Comparison of ENCODE assay signal across 16 cellular contexts in genomic region chrX:31165241-31166035, GRCh38.
DNase-seq lines count a peak whose midpoint lies in the region; ATAC-seq and TF ChIP-seq lines count a peak whose summit lies in the region.
"Had no signal": no experiment of that assay in that cellular context is flagged by ENCODE, and none has a peak within 500 bp of the region (broad histone marks: within the 10 kb centered on the region; RNA-seq: fewer than 3 reads in every experiment).

No MANE protein-coding gene starts in this region.

- H3K27me3 ChIP-seq in SK-N-SH (ENCODE audit: insufficient read depth) = no peaks in the 10 kb centered on the region
- no peaks in the 10 kb centered on the region for H3K27me3 ChIP-seq in fibroblast of lung (ENCODE audit: control insufficient read depth, insufficient read depth, low read length)

- H3K9me3 ChIP-seq in SK-N-SH = no peaks in the 10 kb centered on the region
- H3K9me3 ChIP-seq in fibroblast of lung (ENCODE audit: control insufficient read depth, insufficient read depth, low read depth, low read length) = no peaks in the 10 kb centered on the region

- H3K9ac ChIP-seq in SK-N-SH = no peak overlapping the region
- no peak overlapping the region for H3K9ac ChIP-seq in fibroblast of lung (ENCODE audit: insufficient read depth, low read length)
- H3K9ac ChIP-seq: KMS-11 had no signal

- peak overlapping the region in 1 of 2 experiments; percentile 57; a peak in 2 of 4 replicates for H3K27ac ChIP-seq in SK-N-SH (ENCODE audit: low read depth in 2 of 2, low read length in 1 of 2)
- H3K27ac ChIP-seq in fibroblast of lung (ENCODE audit: insufficient read depth, low read length) = no peak overlapping the region
- H3K27ac ChIP-seq: KMS-11 had no signal

- POLR2A ChIA-PET in SK-N-SH (lab: Yijun Ruan, JAX) = no interaction called here

- no peak for TF ChIP-seq RAD21 in SK-N-SH (IDR thresholded peaks at IDR 0.05; ENCODE audit: low read length)

- TF ChIP-seq EP300 in SK-N-SH (IDR thresholded peaks at IDR 0.05; ENCODE audit: borderline replicate concordance in 1 of 2, low read depth in 1 of 2, low read length in 1 of 2) = peak in 1 of 2 experiments; percentile 56; a peak in 2 of 4 replicates

- H3K79me2 ChIP-seq in SK-N-SH (ENCODE audit: insufficient read depth) (no peaks in the 10 kb centered on the region), fibroblast of lung (ENCODE audit: control insufficient read depth, insufficient read depth, low read length) (no peaks in the 10 kb centered on the region)

- H3K4me1 ChIP-seq in SK-N-SH (ENCODE audit: control insufficient read depth in 1 of 2, insufficient read depth in 2 of 2, low read depth in 1 of 2, low read length in 1 of 2) (no peaks in the 10 kb centered on the region), fibroblast of lung (ENCODE audit: control insufficient read depth, extremely low read depth, insufficient read depth, low read length) (no peaks in the 10 kb centered on the region)

- no peaks in the 10 kb centered on the region for H4K20me1 ChIP-seq in SK-N-SH (ENCODE audit: insufficient read depth)
- no peaks in the 10 kb centered on the region for H4K20me1 ChIP-seq in fibroblast of lung (ENCODE audit: control insufficient read depth, extremely low read depth, insufficient read depth, low read length)

- H3K36me3 ChIP-seq in SK-N-SH (replicated peaks in 1 of 2; ENCODE audit: control insufficient read depth in 1 of 2, insufficient read depth in 2 of 2, low read length in 1 of 2) (no peaks in the 10 kb centered on the region), fibroblast of lung (ENCODE audit: control insufficient read depth, insufficient read depth, low read length) (no peaks in the 10 kb centered on the region)

- H3K4me2 ChIP-seq in SK-N-SH (no peak overlapping the region; the same call in 1 of the 2 replicates), fibroblast of lung (ENCODE audit: extremely low read depth, insufficient read depth, low read length) (no peak overlapping the region)
- H3K4me2 ChIP-seq: KMS-11 had no signal

- H3K9me2 ChIP-seq in SK-N-SH = no peaks in the 10 kb centered on the region

- no peaks in the 10 kb centered on the region for H3F3A ChIP-seq in SK-N-SH (replicated peaks; ENCODE audit: insufficient read depth)

- no peak for ATAC-seq in GM21526 (IDR thresholded peaks at IDR 0.05; ENCODE audit: low FRiP score, unreplicated experiment)
- ATAC-seq: Panc1, Right ventricle myocardium inferior had no signal

- TF ChIP-seq CTCF in SK-N-SH (IDR thresholded peaks at IDR 0.05) = no peak
- no peak for TF ChIP-seq CTCF in fibroblast of lung (conservative IDR thresholded peaks at IDR 0.05 in 1 of 2, IDR thresholded peaks at IDR 0.05 in 1 of 2; ENCODE audit: low read depth in 1 of 2, low read length in 2 of 2)

- CTCF ChIA-PET in SK-N-SH (lab: Yijun Ruan, JAX) = no interaction called here

- H2AFZ ChIP-seq in SK-N-SH (ENCODE audit: low read depth) = no peak overlapping the region
- no peak overlapping the region for H2AFZ ChIP-seq in fibroblast of lung (ENCODE audit: low read length)

- no peak for DNase-seq in SK-N-SH
- peak; percentile 2 to 54 for DNase-seq in fibroblast of lung (ENCODE audit: low read depth in 2 of 2)
- DNase-seq in non-pigmented ciliary epithelial cell (ENCODE audit: low read depth) = peak; percentile 27
- no peak for DNase-seq in hippocampal formation (lab: John Stamatoyannopoulos, UW)
- no peak for DNase-seq in head of caudate nucleus
- no peak for DNase-seq in C1 segment of cervical spinal cord (lab: John Stamatoyannopoulos, UW)
- DNase-seq: CD8-positive, alpha-beta memory T cell; DMS 273 treated with DMSO at 0.1 percent for 48 hours; H7; NCI-H1092; NCI-H187 treated with DMSO at 0.1 percent for 48 hours; NCI-H510A treated with DMSO at 0.1 percent for 48 hours had no signal

- intact Hi-C loops in head of caudate nucleus (cut with DNase I) = no loop called here

- 14% methylated on average over 5 of the region's 5 CpGs for WGBS in SK-N-SH (ENCODE audit: low lambda C conversion rate)

- H3K4me3 ChIP-seq in SK-N-SH (ENCODE audit: low read depth in 2 of 2, low read length in 1 of 2) (no peak overlapping the region), fibroblast of lung (replicated peaks in 1 of 4; ENCODE audit: control extremely low read depth in 1 of 4, insufficient read depth in 1 of 4, low read depth in 3 of 4, low read length in 4 of 4) (no peak overlapping the region)

TF ChIP-seq in SK-N-SH, 30 proteins besides CTCF, POLR2A, EP300 and RAD21:
- no peak for TF ChIP-seq NRF1 (IDR thresholded peaks at IDR 0.05; ENCODE audit: low read depth, low read length)
- TF ChIP-seq NFIC (IDR thresholded peaks at IDR 0.05; ENCODE audit: borderline replicate concordance) = peak; percentile 74
- TF ChIP-seq JUND (IDR thresholded peaks at IDR 0.05) = peak; percentile 49
- TF ChIP-seq USF2 (IDR thresholded peaks at IDR 0.05; ENCODE audit: borderline replicate concordance, low read depth, low read length) = no peak
- TF ChIP-seq POLR2AphosphoS5 (IDR thresholded peaks at IDR 0.05; ENCODE audit: low read depth, low read length) = no peak
- no peak for TF ChIP-seq YY1 (IDR thresholded peaks at IDR 0.05; ENCODE audit: low read depth)
- TF ChIP-seq TCF12 (IDR thresholded peaks at IDR 0.05) = peak; percentile 68
- TF ChIP-seq TEAD4 (IDR thresholded peaks at IDR 0.05; ENCODE audit: borderline replicate concordance, insufficient read depth) = peak; percentile 37; the same call in 1 of the 2 replicates
- peak; percentile 59 for TF ChIP-seq FOSL2 (IDR thresholded peaks at IDR 0.05; ENCODE audit: borderline replicate concordance, low read depth)
- peak; percentile 46; the same call in 1 of the 2 replicates for TF ChIP-seq PBX3 (IDR thresholded peaks at IDR 0.05)
- peak; percentile 53; the same call in 1 of the 2 replicates for TF ChIP-seq MEF2A (IDR thresholded peaks at IDR 0.05; ENCODE audit: borderline replicate concordance, low read depth)

Comparison
In these comparisons a context has a peak if more than half of its experiments do, and no peak if none do; other contexts are left out.
1. DNase-seq: peak in fibroblast of lung (2 of 2) and non-pigmented ciliary epithelial cell (single experiment); none in SK-N-SH (single experiment), hippocampal formation (0 of 2), head of caudate nucleus (0 of 42) and C1 segment of cervical spinal cord (0 of 14).